8 cellular contexts compared by ENCODE assay signal in genomic region chr14:68685419-68686211, GRCh38.
A peak's percentile ranks its signal among the peaks of the same experiment; 100 is the strongest.
DNase-seq lines count a peak whose midpoint lies in the region; ATAC-seq, FAIRE-seq and TF ChIP-seq lines count a peak whose summit lies in the region.

No MANE protein-coding gene starts in this region.

- no peaks in the 10 kb centered on the region for H3K9me3 Mint-ChIP-seq in activated naive CD4-positive, alpha-beta T cell treated with anti-CD3 and anti-CD28 coated beads for 36 hours

- H3K27ac ChIP-seq in mesendoderm (ENCODE audit: low read depth, low read length), result no peak overlapping the region

- no peak overlapping the region for H2BK15ac ChIP-seq in mesendoderm (replicated peaks; ENCODE audit: low read depth)

- intact Hi-C loops in activated naive CD4-positive, alpha-beta T cell treated with anti-CD3 and anti-CD28 coated beads for 36 hours (cut with micrococcal nuclease), result loop anchor here (1.0 to 5.0 kb wide), 7 partner anchors 30 to 475 kb away; partner anchors contain the start of gene ZFP36L1

- H3K4me3 ChIP-seq in mesendoderm (ENCODE audit: low read length), result no peak overlapping the region

- peak; percentile 86 for FAIRE-seq in RCC 7860 (lab: Jason Lieb, UNC)

- peak; percentile 78 for ATAC-seq in HG03045 (IDR thresholded peaks at IDR 0.05; ENCODE audit: unreplicated experiment)

- WGBS in mesendoderm (ENCODE audit: extremely low coverage, insufficient coverage, low lambda C conversion rate), result no CpG with 5 or more reads among the region's 12 CpGs

- H3K9ac ChIP-seq in mesendoderm (ENCODE audit: low read length), result no peak overlapping the region

- peaks cover 54% of the 10 kb centered on the region for H3K4me1 Mint-ChIP-seq in activated naive CD4-positive, alpha-beta T cell treated with anti-CD3 and anti-CD28 coated beads for 36 hours (ENCODE audit: low read depth)

- no peak overlapping the region for H3K56ac ChIP-seq in mesendoderm (ENCODE audit: low read length)

- H3K4me2 ChIP-seq in mesendoderm (ENCODE audit: low read length), result no peak overlapping the region

- no peak overlapping the region for H3K23ac ChIP-seq in mesendoderm (ENCODE audit: low read length)

- H4K5ac ChIP-seq in mesendoderm (ENCODE audit: low read length), result no peak overlapping the region

- TF ChIP-seq POLR2A in GM18951 (IDR thresholded peaks at IDR 0.05; ENCODE audit: extremely low read depth, insufficient read depth, insufficient read length), result peak; percentile 32

- no peak overlapping the region for H2BK5ac ChIP-seq in mesendoderm (ENCODE audit: low read length)

- in situ Hi-C loops in GM18951 (cut with MboI; ENCODE audit: low sequenced_read_pairs, unreplicated experiment), result no loop called here

- CTCF ChIA-PET in activated naive CD4-positive, alpha-beta T cell treated with anti-CD3 and anti-CD28 coated beads for 36 hours (lab: Charles Lee), result interaction anchor here (0.5 to 1.6 kb wide), 8 partner anchors 10 to 437 kb away, joined by 3 to 7 read pairs (median 3); no protein-coding TSS in a partner anchor

- peak overlapping the region; percentile 91 for H3K27ac Mint-ChIP-seq in activated naive CD4-positive, alpha-beta T cell treated with anti-CD3 and anti-CD28 coated beads for 36 hours

- no peaks in the 10 kb centered on the region for H3K4me1 ChIP-seq in mesendoderm (ENCODE audit: control insufficient read depth, low read depth, low read length)

- no peaks in the 10 kb centered on the region for H3K36me3 ChIP-seq in mesendoderm (ENCODE audit: control insufficient read depth, insufficient read depth, low read length)

- H3K79me1 ChIP-seq in mesendoderm (ENCODE audit: low read length), result no peaks in the 10 kb centered on the region

- H2AK5ac ChIP-seq in mesendoderm (ENCODE audit: low read length), result no peak overlapping the region

- no peak overlapping the region for H2BK120ac ChIP-seq in mesendoderm (ENCODE audit: low read depth, low read length)

- H3K27me3 ChIP-seq in mesendoderm (ENCODE audit: insufficient read depth, low read length, poor library complexity), result no peaks in the 10 kb centered on the region

- H3K36me3 Mint-ChIP-seq in activated naive CD4-positive, alpha-beta T cell treated with anti-CD3 and anti-CD28 coated beads for 36 hours (ENCODE audit: low read depth), result no peaks in the 10 kb centered on the region

- H3K79me2 ChIP-seq in mesendoderm (ENCODE audit: control insufficient read depth, insufficient read depth, low read length), result no peaks in the 10 kb centered on the region

- DNase-seq in RCC 7860 (ENCODE audit: low spot score) (peak; percentile 88), mesendoderm (peak; percentile 72), NCI-H2107 (lab: John Stamatoyannopoulos, UW) (no peak), GDM1 (lab: John Stamatoyannopoulos, UW) (no peak)
- DNase-seq in activated naive CD4-positive, alpha-beta T cell treated with anti-CD3 and anti-CD28 coated beads for 36 hours, result peak; percentile 90
- peak; percentile 48 to 57 for DNase-seq in stimulated activated CD8-positive, alpha-beta memory T cell treated with anti-CD3 and anti-CD28 coated beads, Interleukin-7, amount 100 ng/mL, for 1 hour (ENCODE audit: low read depth in 2 of 2)

- no peak overlapping the region for H4K8ac ChIP-seq in mesendoderm (ENCODE audit: low read depth, low read length)

- no peak overlapping the region for H3K4ac ChIP-seq in mesendoderm (ENCODE audit: low read depth, low read length)

- no peaks in the 10 kb centered on the region for H3K27me3 Mint-ChIP-seq in activated naive CD4-positive, alpha-beta T cell treated with anti-CD3 and anti-CD28 coated beads for 36 hours (ENCODE audit: low read depth)

- peak overlapping the region; percentile 19 for H3K4me3 Mint-ChIP-seq in activated naive CD4-positive, alpha-beta T cell treated with anti-CD3 and anti-CD28 coated beads for 36 hours

- H3K18ac ChIP-seq in mesendoderm (ENCODE audit: low read length), result no peak overlapping the region

Comparison
In these comparisons a context has a peak if more than half of its experiments do, and no peak if none do; other contexts are left out.
1. DNase-seq: peak in RCC 7860 (single experiment), activated naive CD4-positive, alpha-beta T cell treated with anti-CD3 and anti-CD28 coated beads for 36 hours (single experiment), mesendoderm (single experiment) and stimulated activated CD8-positive, alpha-beta memory T cell treated with anti-CD3 and anti-CD28 coated beads, Interleukin-7, amount 100 ng/mL, for 1 hour (2 of 2); none in NCI-H2107 (single experiment) and GDM1 (single experiment).